8 cellular contexts compared by ENCODE assay signal in genomic region chr17:17694229-17695081, GRCh38. TPM values are rescaled to one million over a fixed set of nuclear protein-coding genes. Genes with fewer than 3 reads are reported as not detected.
A peak's percentile ranks its signal among the peaks of the same experiment; 100 is the strongest.
DNase-seq lines count a peak whose midpoint lies in the region; ATAC-seq, FAIRE-seq and TF ChIP-seq lines count a peak whose summit lies in the region.

No MANE protein-coding gene starts in this region.

- peak overlapping the region; percentile 97 for H3K27ac Mint-ChIP-seq in WTC11

- DNase-seq in GDM1 (lab: John Stamatoyannopoulos, UW) (peak; percentile 76), HAP-1 (ENCODE audit: low spot score in 2 of 2) (peak; percentile 51 to 77), NCI-H1105 treated with DMSO at 0.1 percent for 48 hours (lab: John Stamatoyannopoulos, UW) (peak; percentile 71), WTC11 (ENCODE audit: low spot score) (peak; percentile 70), bronchial epithelial cell (ENCODE audit: low read depth) (peak; percentile 69), islet precursor cell (peak; percentile 89), NCI-H2107 (lab: John Stamatoyannopoulos, UW) (no peak)
- DNase-seq in stimulated activated CD4-positive, alpha-beta T cell treated with anti-CD3 and anti-CD28 coated beads, Interleukin-12 subunit alpha, Interleukin-12 subunit beta, amount 100 ng/mL, for 4 hours, result peak; percentile 63

- peaks cover 40% of the 10 kb centered on the region for H3K4me1 ChIP-seq in HAP-1

- H3K4me1 Mint-ChIP-seq in WTC11, result peaks cover 63% of the 10 kb centered on the region

- H3K36me3 ChIP-seq in HAP-1 (replicated peaks), result no peaks in the 10 kb centered on the region; the same call in 1 of the 2 replicates
- peaks cover 2% of the 10 kb centered on the region for H3K36me3 ChIP-seq in bronchial epithelial cell (ENCODE audit: control insufficient read depth, insufficient read depth, low read length)

- H3K4me3 ChIP-seq in HAP-1, result peak overlapping the region; percentile 49
- peak overlapping the region; percentile 55 for H3K4me3 ChIP-seq in bronchial epithelial cell (ENCODE audit: low read depth, low read length)

- no peak for FAIRE-seq in bronchial epithelial cell (lab: Jason Lieb, UNC)

- H3K9me3 Mint-ChIP-seq in WTC11, result no peaks in the 10 kb centered on the region

- H3K9me3 ChIP-seq in HAP-1, result no peaks in the 10 kb centered on the region

- H3K4me3 Mint-ChIP-seq in WTC11, result peak overlapping the region; percentile 67

- CTCF ChIA-PET in WTC11 (lab: Charles Lee), result interaction anchor here (0.9 to 1.5 kb wide), 9 partner anchors 9 to 307 kb away, joined by 3 to 4 read pairs (median 3); no protein-coding TSS in a partner anchor

- no peaks in the 10 kb centered on the region for H3K27me3 ChIP-seq in HAP-1 (ENCODE audit: low read depth)
- H3K27me3 ChIP-seq in bronchial epithelial cell (ENCODE audit: control insufficient read depth, insufficient read depth, low read length), result no peaks in the 10 kb centered on the region

- TF ChIP-seq CTCF in WTC11 (IDR thresholded peaks at IDR 0.05), result no peak
- no peak for TF ChIP-seq CTCF in bronchial epithelial cell (IDR thresholded peaks at IDR 0.05; ENCODE audit: insufficient read depth, low read length, severe bottlenecking)

- POLR2A ChIA-PET in WTC11 (lab: Charles Lee), result interaction anchor here (0.6 to 1.1 kb wide), 2 partner anchors 19 to 57 kb away, joined by 3 read pairs; no protein-coding TSS in a partner anchor

- ATAC-seq in WTC11, result peak; percentile 33

- no peaks in the 10 kb centered on the region for H3K36me3 Mint-ChIP-seq in WTC11

- in situ Hi-C loops in HAP-1 (cut with MboI; ENCODE audit: low sequenced_read_pairs), result no loop called here

- H3K27me3 Mint-ChIP-seq in WTC11 (ENCODE audit: low read depth), result peaks cover 92% of the 10 kb centered on the region

TF ChIP-seq in WTC11, 78 proteins besides CTCF, POLR2A, EP300 and RAD21:
- peak; percentile 53; the same call in 1 of the 2 replicates for TF ChIP-seq ZNF232 (CRISPR knock-in tag; IDR thresholded peaks at IDR 0.05)
- TF ChIP-seq TP53 (CRISPR knock-in tag; IDR thresholded peaks at IDR 0.05), result peak; percentile 72; the same call in 1 of the 2 replicates
- TF ChIP-seq ZBTB21 (CRISPR knock-in tag; IDR thresholded peaks at IDR 0.05; ENCODE audit: borderline replicate concordance), result peak; percentile 58; the same call in 1 of the 2 replicates
- TF ChIP-seq, protein P1, sequence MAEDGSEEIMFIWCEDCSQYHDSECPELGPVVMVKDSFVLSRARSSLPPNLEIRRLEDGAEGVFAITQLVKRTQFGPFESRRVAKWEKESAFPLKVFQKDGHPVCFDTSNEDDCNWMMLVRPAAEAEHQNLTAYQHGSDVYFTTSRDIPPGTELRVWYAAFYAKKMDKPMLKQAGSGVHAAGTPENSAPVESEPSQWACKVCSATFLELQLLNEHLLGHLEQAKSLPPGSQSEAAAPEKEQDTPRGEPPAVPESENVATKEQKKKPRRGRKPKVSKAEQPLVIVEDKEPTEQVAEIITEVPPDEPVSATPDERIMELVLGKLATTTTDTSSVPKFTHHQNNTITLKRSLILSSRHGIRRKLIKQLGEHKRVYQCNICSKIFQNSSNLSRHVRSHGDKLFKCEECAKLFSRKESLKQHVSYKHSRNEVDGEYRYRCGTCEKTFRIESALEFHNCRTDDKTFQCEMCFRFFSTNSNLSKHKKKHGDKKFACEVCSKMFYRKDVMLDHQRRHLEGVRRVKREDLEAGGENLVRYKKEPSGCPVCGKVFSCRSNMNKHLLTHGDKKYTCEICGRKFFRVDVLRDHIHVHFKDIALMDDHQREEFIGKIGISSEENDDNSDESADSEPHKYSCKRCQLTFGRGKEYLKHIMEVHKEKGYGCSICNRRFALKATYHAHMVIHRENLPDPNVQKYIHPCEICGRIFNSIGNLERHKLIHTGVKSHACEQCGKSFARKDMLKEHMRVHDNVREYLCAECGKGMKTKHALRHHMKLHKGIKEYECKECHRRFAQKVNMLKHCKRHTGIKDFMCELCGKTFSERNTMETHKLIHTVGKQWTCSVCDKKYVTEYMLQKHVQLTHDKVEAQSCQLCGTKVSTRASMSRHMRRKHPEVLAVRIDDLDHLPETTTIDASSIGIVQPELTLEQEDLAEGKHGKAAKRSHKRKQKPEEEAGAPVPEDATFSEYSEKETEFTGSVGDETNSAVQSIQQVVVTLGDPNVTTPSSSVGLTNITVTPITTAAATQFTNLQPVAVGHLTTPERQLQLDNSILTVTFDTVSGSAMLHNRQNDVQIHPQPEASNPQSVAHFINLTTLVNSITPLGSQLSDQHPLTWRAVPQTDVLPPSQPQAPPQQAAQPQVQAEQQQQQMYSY (CRISPR knock-in tag; IDR thresholded peaks at IDR 0.05), result peak; percentile 64; the same call in 1 of the 2 replicates
- peak; percentile 68 for TF ChIP-seq SP1 (CRISPR knock-in tag; conservative IDR thresholded peaks at IDR 0.05)
- TF ChIP-seq, protein P2, sequence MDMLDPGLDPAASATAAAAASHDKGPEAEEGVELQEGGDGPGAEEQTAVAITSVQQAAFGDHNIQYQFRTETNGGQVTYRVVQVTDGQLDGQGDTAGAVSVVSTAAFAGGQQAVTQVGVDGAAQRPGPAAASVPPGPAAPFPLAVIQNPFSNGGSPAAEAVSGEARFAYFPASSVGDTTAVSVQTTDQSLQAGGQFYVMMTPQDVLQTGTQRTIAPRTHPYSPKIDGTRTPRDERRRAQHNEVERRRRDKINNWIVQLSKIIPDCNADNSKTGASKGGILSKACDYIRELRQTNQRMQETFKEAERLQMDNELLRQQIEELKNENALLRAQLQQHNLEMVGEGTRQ (CRISPR knock-in tag; IDR thresholded peaks at IDR 0.05), result 0 out of 2 replicates have a peak, but pooled peaks have one; percentile 22
- peak; percentile 25; the same call in 1 of the 2 replicates for TF ChIP-seq FOXP4 (CRISPR knock-in tag; IDR thresholded peaks at IDR 0.05)
- no peak for TF ChIP-seq NFATC4 (CRISPR knock-in tag; IDR thresholded peaks at IDR 0.05)
- TF ChIP-seq HMGA2 (CRISPR knock-in tag; IDR thresholded peaks at IDR 0.05), result no peak
- peak; percentile 70 for TF ChIP-seq MAX (CRISPR knock-in tag; IDR thresholded peaks at IDR 0.05)
- TF ChIP-seq E2F5 (CRISPR knock-in tag; IDR thresholded peaks at IDR 0.05), result peak; percentile 27; the same call in 1 of the 2 replicates
- TF ChIP-seq JAZF1 (CRISPR knock-in tag; IDR thresholded peaks at IDR 0.05), result no peak
- TF ChIP-seq CBFB (CRISPR knock-in tag; IDR thresholded peaks at IDR 0.05; ENCODE audit: low read depth), result 0 out of 2 replicates have a peak, but pooled peaks have one; percentile 57
- peak; percentile 59 for TF ChIP-seq FOXP1 (CRISPR knock-in tag; IDR thresholded peaks at IDR 0.05; ENCODE audit: borderline replicate concordance)
- TF ChIP-seq, protein P3, sequence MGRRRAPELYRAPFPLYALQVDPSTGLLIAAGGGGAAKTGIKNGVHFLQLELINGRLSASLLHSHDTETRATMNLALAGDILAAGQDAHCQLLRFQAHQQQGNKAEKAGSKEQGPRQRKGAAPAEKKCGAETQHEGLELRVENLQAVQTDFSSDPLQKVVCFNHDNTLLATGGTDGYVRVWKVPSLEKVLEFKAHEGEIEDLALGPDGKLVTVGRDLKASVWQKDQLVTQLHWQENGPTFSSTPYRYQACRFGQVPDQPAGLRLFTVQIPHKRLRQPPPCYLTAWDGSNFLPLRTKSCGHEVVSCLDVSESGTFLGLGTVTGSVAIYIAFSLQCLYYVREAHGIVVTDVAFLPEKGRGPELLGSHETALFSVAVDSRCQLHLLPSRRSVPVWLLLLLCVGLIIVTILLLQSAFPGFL (CRISPR knock-in tag; IDR thresholded peaks at IDR 0.05; ENCODE audit: borderline replicate concordance), result no peak
- TF ChIP-seq SMAD3 (CRISPR knock-in tag; IDR thresholded peaks at IDR 0.05; ENCODE audit: borderline replicate concordance), result peak; percentile 75; the same call in 1 of the 2 replicates

RNA-seq across cellular contexts. Expression of gene RAI1, which starts 13.2 kb away (rescaled TPM):
- total RNA-seq in WTC11 (2021) (7.3 to 12.7 TPM (median 8.1 TPM) in 3 replicates), bronchial epithelial cell (7.4 and 8.8 TPM in 2 replicates)
